18 cellular contexts compared by ENCODE assay signal in the genomic region with DNA sequence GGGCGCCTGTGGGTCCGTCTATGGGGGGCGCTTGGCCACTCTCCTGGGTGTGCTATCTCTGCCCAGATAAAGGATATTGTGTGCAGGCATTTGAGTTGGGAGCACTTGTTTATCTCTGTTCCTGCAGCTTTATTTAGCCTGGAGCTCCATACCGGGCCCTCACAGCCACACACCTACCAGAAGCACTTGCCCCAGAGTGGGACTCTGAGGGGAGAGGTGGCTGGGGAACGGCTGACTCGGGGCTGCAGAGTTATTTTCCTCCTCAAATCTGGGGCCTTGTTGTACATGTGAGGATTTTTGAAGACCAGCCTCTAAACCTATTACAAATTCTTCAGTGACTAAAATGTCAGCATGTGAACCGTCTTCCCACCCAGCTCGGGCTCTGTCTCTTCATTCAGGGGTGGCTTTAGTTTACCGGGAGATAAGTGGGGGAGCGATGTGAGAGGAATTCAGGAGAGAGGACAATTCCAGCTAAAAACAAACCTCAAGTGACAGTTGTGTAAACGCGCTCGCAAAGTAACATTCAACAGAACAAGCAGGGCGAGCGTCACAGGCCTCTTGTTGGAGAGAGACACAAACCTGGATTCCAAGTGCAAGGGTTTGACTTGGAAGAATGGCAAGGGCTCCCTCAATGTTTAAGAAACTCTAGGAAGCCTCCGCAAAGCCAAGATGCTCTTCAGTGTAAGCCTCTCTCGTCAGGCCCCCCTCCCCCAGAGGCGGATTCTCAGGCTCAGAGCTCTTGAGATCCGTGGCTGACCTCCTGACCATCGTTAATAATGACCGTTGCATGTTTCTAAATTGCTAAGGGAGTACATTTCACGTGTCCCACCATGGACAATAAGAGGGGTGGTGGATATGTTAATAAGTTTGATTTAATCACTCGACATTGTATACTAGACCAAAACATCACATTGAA.
DNase-seq lines count a peak whose midpoint lies in the region; ATAC-seq lines count a peak whose summit lies in the region.
"Had no signal": no experiment of that assay in that cellular context is flagged by ENCODE, and none has a peak within 500 bp of the region (broad histone marks: within the 10 kb centered on the region; RNA-seq: fewer than 3 reads in every experiment).

No MANE protein-coding gene starts in this region.

- H3K4me3 ChIP-seq in right cardiac atrium (ENCODE audit: low read length) (no peak overlapping the region), neuronal stem cell (ENCODE audit: low read length in 2 of 2) (no peak overlapping the region), stomach smooth muscle (ENCODE audit: low read length in 2 of 2) (peak overlapping the region; percentile 3 to 20)
- H3K4me3 ChIP-seq: SJCRH30 had no signal

- ATAC-seq in Right ventricle myocardium inferior, result peak; percentile 62
- ATAC-seq in right cardiac atrium, result peak; percentile 64 to 65
- ATAC-seq in HG03442 (IDR thresholded peaks at IDR 0.05; ENCODE audit: unreplicated experiment), result no peak
- no peak for ATAC-seq in HG02870 (IDR thresholded peaks at IDR 0.05; ENCODE audit: unreplicated experiment)
- ATAC-seq: CD8-positive, alpha-beta T cell had no signal

- H3K4me1 ChIP-seq in right cardiac atrium (ENCODE audit: control insufficient read depth, insufficient read depth, low read length) (peaks cover 3% of the 10 kb centered on the region), neuronal stem cell (ENCODE audit: control insufficient read depth in 2 of 2, insufficient read depth in 1 of 2, low read depth in 1 of 2, low read length in 2 of 2) (peaks cover 6 to 17% of the 10 kb centered on the region in 2 donors), stomach smooth muscle (ENCODE audit: control insufficient read depth, insufficient read depth, low read length) (peaks cover 36% of the 10 kb centered on the region)
- H3K4me1 ChIP-seq: SJCRH30 had no signal

- H3K4ac ChIP-seq in neuronal stem cell (ENCODE audit: low read length), result no peak overlapping the region

- DNase-seq in Right ventricle myocardium inferior (ENCODE audit: missing footprints) (no peak), cardiac septum (ENCODE audit: low spot score) (no peak), right cardiac atrium (peak in 1 of 3 donors; percentile 62), neuronal stem cell (ENCODE audit: low spot score) (no peak), SKM-1 treated with dmso at 0.1 percent for 144 hours (lab: John Stamatoyannopoulos, UW; ENCODE audit: unreplicated experiment) (no peak)
- DNase-seq: 8988T; AML-193; C1 segment of cervical spinal cord; CD8-positive, alpha-beta T cell; MV-4-11; NCI-H1105 treated with DMSO at 0.1 percent for 48 hours; NCI-H1694 treated with DMSO at 0.1 percent for 48 hours; NCI-H2081 treated with DMSO at 0.1 percent for 48 hours; SJCRH30 had no signal

- H3K18ac ChIP-seq in neuronal stem cell (ENCODE audit: low read length), result peak overlapping the region; percentile 22

- no peak overlapping the region for H2BK120ac ChIP-seq in neuronal stem cell (ENCODE audit: low read depth, low read length)

- no peak overlapping the region for H4K8ac ChIP-seq in neuronal stem cell (ENCODE audit: low read depth, low read length)

- peak overlapping the region; percentile 68 for H2AFZ ChIP-seq in neuronal stem cell (ENCODE audit: low read length)

- H2BK12ac ChIP-seq in neuronal stem cell (ENCODE audit: low read length), result no peak overlapping the region

- H3K23ac ChIP-seq in neuronal stem cell (ENCODE audit: low read depth, low read length, poor library complexity), result no peak overlapping the region

- no peaks in the 10 kb centered on the region for H3K27me3 ChIP-seq in right cardiac atrium (ENCODE audit: control insufficient read depth, insufficient read depth)
- H3K27me3 ChIP-seq in neuronal stem cell (ENCODE audit: control insufficient read depth in 3 of 3, insufficient read depth in 3 of 3, low read depth in 1 of 3, low read length in 3 of 3), result no peaks in the 10 kb centered on the region
- no peaks in the 10 kb centered on the region for H3K27me3 ChIP-seq in stomach smooth muscle (ENCODE audit: control insufficient read depth in 1 of 2, insufficient read depth in 2 of 2, low read length in 2 of 2)
- H3K27me3 ChIP-seq: SJCRH30 had no signal

- no peaks in the 10 kb centered on the region for H3K9me3 ChIP-seq in right cardiac atrium (ENCODE audit: control insufficient read depth, low read length)
- H3K9me3 ChIP-seq in neuronal stem cell (replicated peaks in 1 of 2; ENCODE audit: control insufficient read depth in 2 of 2, insufficient read depth in 1 of 2, low read depth in 1 of 2, low read length in 2 of 2), result no peaks in the 10 kb centered on the region
- H3K9me3 ChIP-seq in stomach smooth muscle (ENCODE audit: control insufficient read depth in 2 of 2, low read length in 2 of 2), result no peaks in the 10 kb centered on the region
- H3K9me3 ChIP-seq: SJCRH30 had no signal

- no peaks in the 10 kb centered on the region for H3K79me1 ChIP-seq in neuronal stem cell (ENCODE audit: low read depth, low read length)

- H3K9ac ChIP-seq in neuronal stem cell (ENCODE audit: low read depth, low read length, poor library complexity) (no peak overlapping the region), stomach smooth muscle (ENCODE audit: low read length in 2 of 2) (no peak overlapping the region)

- no peak overlapping the region for H2AK5ac ChIP-seq in neuronal stem cell (ENCODE audit: low read depth, low read length)

- H3K4me2 ChIP-seq in neuronal stem cell (ENCODE audit: insufficient read depth, low read length, poor library complexity, severe bottlenecking), result no peak overlapping the region

- no peak overlapping the region for H2BK5ac ChIP-seq in neuronal stem cell (ENCODE audit: low read length)

- no peak overlapping the region for H2BK15ac ChIP-seq in neuronal stem cell (ENCODE audit: low read length)

- H3K36me3 ChIP-seq in neuronal stem cell (replicated peaks in 1 of 2; ENCODE audit: control insufficient read depth in 2 of 2, insufficient read depth in 2 of 2, low read length in 2 of 2), result no peaks in the 10 kb centered on the region
- H3K36me3 ChIP-seq in stomach smooth muscle (ENCODE audit: control insufficient read depth in 2 of 2, insufficient read depth in 2 of 2, low read length in 2 of 2), result no peaks in the 10 kb centered on the region
- H3K36me3 ChIP-seq: SJCRH30 had no signal

- 66% methylated on average over 23 of the region's 23 CpGs for WGBS in right cardiac atrium
- WGBS in neuronal stem cell (ENCODE audit: extremely low coverage in 2 of 2, insufficient read length in 2 of 2, insufficient replicate concordance in 1 of 2), 2 donors, result no CpG with 5 or more reads among the region's 23 CpGs

- peak overlapping the region; percentile 58 for H3K27ac ChIP-seq in right cardiac atrium (ENCODE audit: low read length)
- H3K27ac ChIP-seq in neuronal stem cell (replicated peaks; ENCODE audit: low read length), result no peak overlapping the region
- peak overlapping the region; percentile 77 for H3K27ac ChIP-seq in stomach smooth muscle (ENCODE audit: low read length)
- H3K27ac ChIP-seq: RWPE1, SJCRH30 had no signal

- H4K91ac ChIP-seq in neuronal stem cell (ENCODE audit: low read depth, low read length, poor library complexity), result no peak overlapping the region

- H3K14ac ChIP-seq in neuronal stem cell (ENCODE audit: low read length), result no peak overlapping the region

- intact Hi-C loops in Right ventricle myocardium inferior (cut with DNase I) (loop anchor here (2.0 kb wide), 3 partner anchors 143 to 547 kb away; no protein-coding TSS in a partner anchor), cardiac septum (cut with DNase I) (loop anchor here (2.0 to 10.0 kb wide), 4 partner anchors 143 to 961 kb away; no protein-coding TSS in a partner anchor), right cardiac atrium (cut with DNase I) (loop anchor here (5.0 to 10.0 kb wide), 4 partner anchors 141 to 779 kb away; no protein-coding TSS in a partner anchor)

Comparison
In these comparisons a context has a peak if more than half of its experiments do, and no peak if none do; other contexts are left out.
1. ATAC-seq: peak in Right ventricle myocardium inferior (single experiment) and right cardiac atrium (2 of 2); none in HG03442 (single experiment) and HG02870 (single experiment).
2. H3K4me3 ChIP-seq: peak in stomach smooth muscle (2 of 2); none in right cardiac atrium (single experiment) and neuronal stem cell (0 of 2).